1 cellular context compared by ENCODE assay signal in genomic region chr18:56807883-56808282, GRCh38.
TF ChIP-seq lines count a peak whose summit lies in the region.

No MANE protein-coding gene starts in this region.

TF ChIP-seq in H1, 55 proteins besides CTCF, POLR2A, EP300 and RAD21 (continued from another document):
- no peak for TF ChIP-seq E2F6 (IDR thresholded peaks at IDR 0.05)
- no peak for TF ChIP-seq HDAC6 (IDR thresholded peaks at IDR 0.05; ENCODE audit: low read depth, low read length)
- TF ChIP-seq JUND (IDR thresholded peaks at IDR 0.05; ENCODE audit: low read length), result no peak
- no peak for TF ChIP-seq CBX5 (IDR thresholded peaks at IDR 0.05; ENCODE audit: low read depth, low read length)
- TF ChIP-seq GABPA (IDR thresholded peaks at IDR 0.05; ENCODE audit: borderline replicate concordance, insufficient read depth, low read length), result no peak
- TF ChIP-seq NANOG (IDR thresholded peaks at IDR 0.05; ENCODE audit: insufficient read depth, low read depth, low read length, poor library complexity, severe bottlenecking), result no peak
